11 cellular contexts compared by ENCODE assay signal in genomic region chr22:45082795-45083194, GRCh38.
DNase-seq lines count a peak whose midpoint lies in the region; ATAC-seq and TF ChIP-seq lines count a peak whose summit lies in the region.
"Had no signal": no experiment of that assay in that cellular context is flagged by ENCODE, and none has a peak within 500 bp of the region (broad histone marks: within the 10 kb centered on the region; RNA-seq: fewer than 3 reads in every experiment).

No MANE protein-coding gene starts in this region.

- DNase-seq in BJ (ENCODE audit: low read depth) (no peak), SK-MEL-5 (ENCODE audit: low read depth, low spot score) (peak; percentile 57), iPS DF 6.9 (ENCODE audit: low read depth, low spot score) (peak; percentile 35), psoas muscle (no peak), superior temporal gyrus (ENCODE audit: extremely low spot score) (no peak), hippocampal formation (lab: John Stamatoyannopoulos, UW) (no peak)
- DNase-seq: activated B cell treated with CpG ODN at 0.5 μM for 24 hours, NCI-H446, pancreas had no signal

- H3K4me3 ChIP-seq in BJ (ENCODE audit: low read depth, low read length) (no peak overlapping the region), iPS DF 6.9 (ENCODE audit: low read length) (no peak overlapping the region), psoas muscle (no peak overlapping the region)
- H3K4me3 ChIP-seq: pancreas had no signal

- no CpG with 5 or more reads among the region's 9 CpGs for WGBS in iPS DF 6.9 (ENCODE audit: insufficient coverage, insufficient read length)
- WGBS in psoas muscle, 3 donors: 40 to 46% (median 41%) methylated on average over 8 to 9 of the region's 9 CpGs

- ATAC-seq in GM21528 (IDR thresholded peaks at IDR 0.05; ENCODE audit: low FRiP score, unreplicated experiment) (no peak), psoas muscle (no peak)
- ATAC-seq: pancreas had no signal

- H3K27ac ChIP-seq in iPS DF 6.9 (ENCODE audit: low read length) (no peak overlapping the region), psoas muscle (no peak overlapping the region)
- H3K27ac ChIP-seq: pancreas had no signal

- H3K9me3 ChIP-seq in iPS DF 6.9 (ENCODE audit: control insufficient read depth, insufficient read depth, low read length) (no peaks in the 10 kb centered on the region), psoas muscle (no peaks in the 10 kb centered on the region)
- H3K9me3 ChIP-seq: pancreas had no signal

- no peaks in the 10 kb centered on the region for H3K36me3 ChIP-seq in BJ (ENCODE audit: control insufficient read depth, insufficient read depth, low read length)
- H3K36me3 ChIP-seq in iPS DF 6.9 (ENCODE audit: control insufficient read depth, insufficient read depth, low read length): no peaks in the 10 kb centered on the region
- H3K36me3 ChIP-seq in psoas muscle (ENCODE audit: insufficient read depth in 1 of 2, low read depth in 1 of 2): no peaks in the 10 kb centered on the region
- H3K36me3 ChIP-seq: pancreas had no signal

- in situ Hi-C loops in SK-MEL-5 (cut with HindIII; ENCODE audit: low pct_unique_long_range_greater_than_20kb, low sequenced_read_pairs): no loop called here

- peak; percentile 27; the same call in 1 of the 2 replicates for TF ChIP-seq CTCF in BJ (IDR thresholded peaks at IDR 0.05; ENCODE audit: insufficient read depth, low read depth, low read length)
- peak; percentile 35 for TF ChIP-seq CTCF in GM12873 (IDR thresholded peaks at IDR 0.05; ENCODE audit: insufficient read depth, low read depth, low read length, missing control alignments)
- TF ChIP-seq CTCF in psoas muscle (IDR thresholded peaks at IDR 0.05): no peak

- H3K27me3 ChIP-seq in BJ (ENCODE audit: control insufficient read depth, insufficient read depth, low read length) (peaks cover 9% of the 10 kb centered on the region), iPS DF 6.9 (ENCODE audit: control insufficient read depth, insufficient read depth, low read length) (no peaks in the 10 kb centered on the region), psoas muscle (ENCODE audit: insufficient read depth in 3 of 3, low read length in 2 of 3) (peaks cover 0 to 36% (median 10%) of the 10 kb centered on the region in 3 donors)

- CTCF ChIA-PET in BJ (lab: Yijun Ruan, JAX): interaction anchor here (1.6 to 3.5 kb wide), 3 partner anchors 13 to 108 kb away, joined by 3 to 11 read pairs (median 11); no protein-coding TSS in a partner anchor

- intact Hi-C loops in psoas muscle (cut with DNase I): no loop called here

- POLR2A ChIA-PET in BJ (lab: Charles Lee): no interaction called here

- H3K4me1 ChIP-seq in iPS DF 6.9 (ENCODE audit: control insufficient read depth, insufficient read depth, low read length): 0 out of 2 replicates have a peak, but pooled peaks cover under 1% of the 10 kb centered on the region
- H3K4me1 ChIP-seq in psoas muscle: no peaks in the 10 kb centered on the region
- H3K4me1 ChIP-seq: pancreas had no signal

Comparison
In these comparisons a context has a peak if more than half of its experiments do, and no peak if none do; other contexts are left out.
1. DNase-seq: peak in SK-MEL-5 (single experiment) and iPS DF 6.9 (single experiment); none in BJ (single experiment), psoas muscle (0 of 2), superior temporal gyrus (single experiment) and hippocampal formation (0 of 2).